8 cellular contexts compared by ENCODE assay signal in genomic region chr11:12673601-12673923, GRCh38. TPM values are rescaled to one million over a fixed set of nuclear protein-coding genes. Genes with fewer than 3 reads are reported as not detected.
DNase-seq lines count a peak whose midpoint lies in the region; ATAC-seq and TF ChIP-seq lines count a peak whose summit lies in the region.

No MANE protein-coding gene starts in this region.

- H3K4me1 ChIP-seq in ACC112 (ENCODE audit: control insufficient read depth, insufficient read depth, low read length, unreplicated experiment): peaks cover 23% of the 10 kb centered on the region
- H3K4me1 ChIP-seq in HAP-1: peaks cover 13% of the 10 kb centered on the region
- peaks cover 18% of the 10 kb centered on the region for H3K4me1 ChIP-seq in adipocyte (ENCODE audit: control insufficient read depth, insufficient read depth, low read length)
- H3K4me1 ChIP-seq in right lobe of liver: peaks cover 0 to 21% (median 5%) of the 10 kb centered on the region in 4 donors
- peaks cover 12% of the 10 kb centered on the region for H3K4me1 ChIP-seq in upper lobe of right lung

- peak overlapping the region; percentile 85 for H2AFZ ChIP-seq in ACC112 (ENCODE audit: low read length, unreplicated experiment)

- H3K79me2 ChIP-seq in ACC112 (ENCODE audit: control insufficient read depth, insufficient read depth, low read length, unreplicated experiment): peaks cover 43% of the 10 kb centered on the region

- no peak for TF ChIP-seq POLR2A in right lobe of liver (IDR thresholded peaks at IDR 0.05)

- ATAC-seq in right lobe of liver (no peak), upper lobe of right lung (no peak)

- H3K9me3 ChIP-seq in HAP-1 (no peaks in the 10 kb centered on the region), adipocyte (ENCODE audit: control insufficient read depth, low read length) (no peaks in the 10 kb centered on the region), right lobe of liver (no peaks in the 10 kb centered on the region), upper lobe of right lung (no peaks in the 10 kb centered on the region)

- H3K27me3 ChIP-seq in ACC112 (ENCODE audit: insufficient read depth, low read length) (no peaks in the 10 kb centered on the region), HAP-1 (ENCODE audit: low read depth) (no peaks in the 10 kb centered on the region), adipocyte (replicated peaks; ENCODE audit: control insufficient read depth, insufficient read depth, low read length) (no peaks in the 10 kb centered on the region), right lobe of liver (no peaks in the 10 kb centered on the region), upper lobe of right lung (no peaks in the 10 kb centered on the region)

- peak overlapping the region; percentile 91 for H3K9ac ChIP-seq in adipocyte (ENCODE audit: low read length)

- DNase-seq in HAP-1 (ENCODE audit: low spot score in 2 of 2) (no peak), adipocyte (ENCODE audit: low read depth) (no peak), right lobe of liver (no peak), upper lobe of right lung (no peak), NCI-H187 treated with DMSO at 0.1 percent for 48 hours (lab: John Stamatoyannopoulos, UW) (no peak), ecto neural progenitor cell (ENCODE audit: low spot score) (no peak), posterior vena cava (ENCODE audit: low spot score) (no peak)

- intact Hi-C loops in right lobe of liver (cut with DNase I) (no loop called here), upper lobe of right lung (cut with DNase I) (no loop called here), posterior vena cava (cut with DNase I) (loop anchor here in 1 of 2 donors (10.0 kb wide), 1 partner anchor 141 kb away; no protein-coding TSS in a partner anchor)

- TF ChIP-seq CTCF in right lobe of liver (IDR thresholded peaks at IDR 0.05) (no peak), upper lobe of right lung (IDR thresholded peaks at IDR 0.05) (no peak)

- peak overlapping the region; percentile 78 for H3K27ac ChIP-seq in ACC112 (ENCODE audit: low read depth, low read length)
- peak overlapping the region; percentile 94 to 99 (median 98) for H3K27ac ChIP-seq in right lobe of liver
- H3K27ac ChIP-seq in upper lobe of right lung: peak overlapping the region; percentile 86

- in situ Hi-C loops in HAP-1 (cut with MboI; ENCODE audit: low sequenced_read_pairs): no loop called here

- H3K4me3 ChIP-seq in ACC112 (ENCODE audit: low read depth, low read length) (peak overlapping the region; percentile 98), HAP-1 (peak overlapping the region; percentile 63), adipocyte (ENCODE audit: low read length) (peak overlapping the region; percentile 83), right lobe of liver (peak overlapping the region; percentile 63 to 70 (median 69)), upper lobe of right lung (peak overlapping the region; percentile 62)

- H3K36me3 ChIP-seq in ACC112 (ENCODE audit: insufficient read depth, low read length) (no peaks in the 10 kb centered on the region), HAP-1 (replicated peaks) (no peaks in the 10 kb centered on the region; the same call in 1 of the 2 replicates), adipocyte (ENCODE audit: control insufficient read depth, insufficient read depth, low read length, severe bottlenecking) (no peaks in the 10 kb centered on the region), right lobe of liver (no peaks in the 10 kb centered on the region), upper lobe of right lung (no peaks in the 10 kb centered on the region)

- WGBS in right lobe of liver (ENCODE audit: insufficient coverage, low coverage, low lambda C conversion rate, missing lambda C conversion rate): 6% methylated on average over 12 of the region's 12 CpGs

RNA-seq across cellular contexts. Expression of gene TEAD1, which starts 0.7 kb away (rescaled TPM):
- total RNA-seq in right lobe of liver (10 to 100 TPM; 28.3 to 41.5 (median 32.2) TPM), upper lobe of right lung (72.3 TPM), posterior vena cava (10 to 100 TPM; 56.5 to 59.2 TPM)
